In genomic region chr13:44989071-44989889, GRCh38 we compare ENCODE assay signal across 1 cellular context.
TF ChIP-seq lines count a peak whose summit lies in the region.

A gene with protein sequence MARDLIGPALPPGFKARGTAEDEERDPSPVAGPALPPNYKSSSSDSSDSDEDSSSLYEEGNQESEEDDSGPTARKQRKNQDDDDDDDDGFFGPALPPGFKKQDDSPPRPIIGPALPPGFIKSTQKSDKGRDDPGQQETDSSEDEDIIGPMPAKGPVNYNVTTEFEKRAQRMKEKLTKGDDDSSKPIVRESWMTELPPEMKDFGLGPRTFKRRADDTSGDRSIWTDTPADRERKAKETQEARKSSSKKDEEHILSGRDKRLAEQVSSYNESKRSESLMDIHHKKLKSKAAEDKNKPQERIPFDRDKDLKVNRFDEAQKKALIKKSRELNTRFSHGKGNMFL (plus strand): TSS chr13:44989538. CDS start chr13:44989655, 117 bp downstream.
TSS of gene NUFIP1 (minus strand) at chr13:44989471. CDS start at chr13:44989436, 35 bp downstream.

TF ChIP-seq in HepG2, 621 proteins besides CTCF, POLR2A, EP300 and RAD21 (continued from another document):
- no peak for TF ChIP-seq ZBTB49 (CRISPR knock-in tag; IDR thresholded peaks at IDR 0.05; ENCODE audit: borderline replicate concordance)
- TF ChIP-seq PRDM10 (CRISPR knock-in tag; IDR thresholded peaks at IDR 0.05; ENCODE audit: low read depth), result peak; percentile 42; the same call in 1 of the 2 replicates
- peak; percentile 89 for TF ChIP-seq ZFP91 (CRISPR knock-in tag; IDR thresholded peaks at IDR 0.05; ENCODE audit: borderline replicate concordance)
- no peak for TF ChIP-seq ZNF138 (CRISPR knock-in tag; IDR thresholded peaks at IDR 0.05; ENCODE audit: low read depth)
- TF ChIP-seq PAF1 (CRISPR knock-in tag; IDR thresholded peaks at IDR 0.05), result no peak
- no peak for TF ChIP-seq ZNF253 (CRISPR knock-in tag; IDR thresholded peaks at IDR 0.05; ENCODE audit: borderline replicate concordance)
- TF ChIP-seq SNRNP70 (IDR thresholded peaks at IDR 0.05; ENCODE audit: low read depth, low read length), result no peak
- TF ChIP-seq, protein P1, sequence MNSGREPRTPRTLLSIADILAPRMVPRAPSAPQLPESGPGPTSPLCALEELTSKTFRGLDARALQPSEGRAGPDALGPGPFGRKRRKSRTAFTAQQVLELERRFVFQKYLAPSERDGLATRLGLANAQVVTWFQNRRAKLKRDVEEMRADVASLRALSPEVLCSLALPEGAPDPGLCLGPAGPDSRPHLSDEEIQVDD (CRISPR knock-in tag; IDR thresholded peaks at IDR 0.05; ENCODE audit: borderline replicate concordance), result no peak
- TF ChIP-seq TOPORS (CRISPR knock-in tag; IDR thresholded peaks at IDR 0.05), result 0 out of 2 replicates have a peak, but pooled peaks have one; percentile 42
- no peak for TF ChIP-seq TMF1 (CRISPR knock-in tag; IDR thresholded peaks at IDR 0.05; ENCODE audit: low read depth)
- TF ChIP-seq MLX (CRISPR knock-in tag; IDR thresholded peaks at IDR 0.05), result no peak
- TF ChIP-seq ZNF468 (CRISPR knock-in tag; IDR thresholded peaks at IDR 0.05), result 0 out of 2 replicates have a peak, but pooled peaks have one; percentile 36
- no peak for TF ChIP-seq ATF7-NPFF (CRISPR knock-in tag; IDR thresholded peaks at IDR 0.05; ENCODE audit: low read depth)
- TF ChIP-seq ZFX (CRISPR knock-in tag; IDR thresholded peaks at IDR 0.05; ENCODE audit: low read depth), result peak; percentile 94
- TF ChIP-seq PHF8 (CRISPR knock-in tag; IDR thresholded peaks at IDR 0.05), result peak; percentile 91
- TF ChIP-seq ZNF773 (CRISPR knock-in tag; IDR thresholded peaks at IDR 0.05; ENCODE audit: borderline replicate concordance), result no peak
- TF ChIP-seq FIP1L1 (IDR thresholded peaks at IDR 0.05; ENCODE audit: borderline replicate concordance, insufficient read depth, low read depth, low read length), result no peak
- no peak for TF ChIP-seq NPAS2 (CRISPR knock-in tag; IDR thresholded peaks at IDR 0.05; ENCODE audit: borderline replicate concordance)
- peak; percentile 47; the same call in 1 of the 2 replicates for TF ChIP-seq ATF5 (CRISPR knock-in tag; IDR thresholded peaks at IDR 0.05; ENCODE audit: low read depth)
- no peak for TF ChIP-seq SMAD9 (CRISPR knock-in tag; IDR thresholded peaks at IDR 0.05)
- TF ChIP-seq NRL (CRISPR knock-in tag; IDR thresholded peaks at IDR 0.05; ENCODE audit: borderline replicate concordance), result no peak; the same call in 1 of the 2 replicates
- no peak for TF ChIP-seq ZNF652 (CRISPR knock-in tag; IDR thresholded peaks at IDR 0.05; ENCODE audit: borderline replicate concordance, low read depth)
